20 cellular contexts compared by ENCODE assay signal in the genomic region with DNA sequence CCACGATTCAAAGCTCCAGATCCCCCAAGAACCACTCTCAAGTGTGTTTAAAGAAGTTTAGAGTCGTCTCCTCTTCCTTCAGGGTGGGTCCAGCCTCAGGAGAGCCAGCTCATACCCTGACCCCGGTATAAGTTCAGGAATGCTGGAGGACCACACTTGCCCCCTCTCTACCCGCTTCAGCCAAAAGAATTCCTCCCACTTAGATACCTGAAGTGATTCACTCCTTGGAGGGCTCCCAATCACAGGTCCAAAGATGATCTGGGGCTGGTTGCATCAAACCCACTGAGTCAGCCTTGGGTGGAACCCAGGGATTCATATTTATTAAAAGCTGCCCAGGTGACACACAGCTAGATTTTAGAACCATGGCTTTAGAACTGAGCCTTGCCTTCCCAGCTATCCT.
"Had no signal": no experiment of that assay in that cellular context is flagged by ENCODE, and none has a peak within 500 bp of the region (broad histone marks: within the 10 kb centered on the region; RNA-seq: fewer than 3 reads in every experiment).

No MANE protein-coding gene starts in this region.

- ATAC-seq: gastrocnemius medialis; lower lobe of right lung; natural killer cell treated with Interleukin-12 subunit alpha and Interleukin-12 subunit beta and Interleukin-15 and Interleukin-18, amount 100 ng/mL, for 72 hours; stimulated activated naive CD8-positive, alpha-beta T cell treated with anti-CD3 and anti-CD28 coated beads, Interleukin-15, amount 100 ng/mL, for 72 hours had no signal

- H3K4me3 ChIP-seq: dorsolateral prefrontal cortex, gastrocnemius medialis, lower lobe of right lung, prostate gland, right lobe of liver, upper lobe of left lung had no signal

- DNase-seq: activated B cell treated with CpG ODN at 0.5 μM for 24 hours; activated CD4-positive, alpha-beta memory T cell treated with anti-CD3 and anti-CD28 coated beads for 36 hours; activated CD4-positive, alpha-beta T cell treated with anti-CD3 and anti-CD28 coated beads for 4 hours; activated gamma-delta T cell treated with Interleukin-2 at 50 U/mL for 16 hours; activated T-cell treated with anti-CD3 and anti-CD28 coated beads for 4 hours; amniotic stem cell; caudate nucleus; dorsolateral prefrontal cortex; erythroblast; gastrocnemius medialis; head of caudate nucleus; lower lobe of right lung; right lobe of liver; small intestine; stimulated activated CD4-positive, alpha-beta T cell treated with anti-CD3 and anti-CD28 coated beads, Interleukin-15, amount 100 ng/mL, for 24 hours; stimulated activated CD4-positive, alpha-beta T cell treated with anti-CD3 and anti-CD28 coated beads, Interleukin-2, amount 100 ng/mL, for 48 hours; stimulated activated naive CD8-positive, alpha-beta T cell treated with anti-CD3 and anti-CD28 coated beads, Interleukin-15, amount 100 ng/mL, for 72 hours; upper lobe of left lung had no signal
